In genomic region chr2:240430595-240430994, GRCh38 we compare ENCODE assay signal across 19 cellular contexts. TPM values are rescaled to one million over a fixed set of nuclear protein-coding genes. Genes with fewer than 3 reads are reported as not detected.
A peak's percentile ranks its signal among the peaks of the same experiment; 100 is the strongest.
DNase-seq lines count a peak whose midpoint lies in the region; ATAC-seq lines count a peak whose summit lies in the region.
"Had no signal": no experiment of that assay in that cellular context is flagged by ENCODE, and none has a peak within 500 bp of the region (broad histone marks: within the 10 kb centered on the region; RNA-seq: fewer than 3 reads in every experiment).

No MANE protein-coding gene starts in this region.

- intact Hi-C loops in left colon (cut with DNase I, micrococcal nuclease), result no loop called here

- no peak for ATAC-seq in activated T-cell treated with anti-CD3 and anti-CD28 coated beads, Interleukin-2, amount 50 U/mL, for 4 hours
- ATAC-seq in left colon, result no peak
- ATAC-seq in GM18498 (IDR thresholded peaks at IDR 0.05; ENCODE audit: unreplicated experiment), result no peak
- ATAC-seq in GM19467 (IDR thresholded peaks at IDR 0.05; ENCODE audit: unreplicated experiment), result no peak
- ATAC-seq: naive thymus-derived CD8-positive, alpha-beta T cell had no signal

- H3K9me3 Mint-ChIP-seq in activated T-cell treated with anti-CD3 and anti-CD28 coated beads, Interleukin-2, amount 50 U/mL, for 4 hours, result no peaks in the 10 kb centered on the region
- H3K9me3 Mint-ChIP-seq: activated B cell treated with CpG ODN at 0.5 μM for 24 hours had no signal

- peaks cover 15% of the 10 kb centered on the region for H3K27me3 Mint-ChIP-seq in activated T-cell treated with anti-CD3 and anti-CD28 coated beads, Interleukin-2, amount 50 U/mL, for 4 hours (ENCODE audit: low read depth)

- no peaks in the 10 kb centered on the region for H3K36me3 Mint-ChIP-seq in activated T-cell treated with anti-CD3 and anti-CD28 coated beads, Interleukin-2, amount 50 U/mL, for 4 hours (ENCODE audit: insufficient read depth)
- H3K36me3 Mint-ChIP-seq: activated naive CD8-positive, alpha-beta T cell treated with anti-CD3 and anti-CD28 coated beads, Interleukin-2, amount 10 ng/mL, durations not matched to agents 7 days and 5 days; naive thymus-derived CD8-positive, alpha-beta T cell had no signal

- peaks cover 18% of the 10 kb centered on the region for H3K4me1 Mint-ChIP-seq in activated T-cell treated with anti-CD3 and anti-CD28 coated beads, Interleukin-2, amount 50 U/mL, for 4 hours (ENCODE audit: low read depth)

- peak; percentile 56 for DNase-seq in activated effector memory CD4-positive, alpha-beta T cell treated with anti-CD3 and anti-CD28 coated beads, Interleukin-2, amount 50 U/mL, for 16 hours
- no peak for DNase-seq in activated effector memory CD4-positive, alpha-beta T cell treated with Interleukin-2 at 50 U/mL for 16 hours
- DNase-seq in activated T-cell treated with anti-CD3 and anti-CD28 coated beads, Interleukin-2, amount 50 U/mL, for 4 hours, result peak; percentile 2
- DNase-seq in left colon, result peak; percentile 1 to 14
- DNase-seq in stimulated activated CD8-positive, alpha-beta memory T cell treated with anti-CD3 and anti-CD28 coated beads, Interleukin-4, amount 100 ng/mL, for 48 hours, result peak; percentile 17
- no peak for DNase-seq in stimulated activated CD4-positive, alpha-beta T cell treated with anti-CD3 and anti-CD28 coated beads, Interleukin-4, amount 100 ng/mL, for 24 hours
- DNase-seq: ACHN; activated CD4-positive, alpha-beta memory T cell treated with anti-CD3 and anti-CD28 coated beads, Interleukin-2, amount 10 ng/mL, durations not matched to agents 7 days and 5 days; activated naive CD8-positive, alpha-beta T cell treated with anti-CD3 and anti-CD28 coated beads, Interleukin-2, amount 10 ng/mL, durations not matched to agents 7 days and 5 days; COR-L47; GDM1; KG1; midbrain; MM.1S; NCI-H446 had no signal

- H3K4me3 Mint-ChIP-seq in activated T-cell treated with anti-CD3 and anti-CD28 coated beads, Interleukin-2, amount 50 U/mL, for 4 hours, result no peak overlapping the region
- H3K4me3 Mint-ChIP-seq: activated B cell treated with CpG ODN at 0.5 μM for 24 hours; activated CD4-positive, alpha-beta memory T cell treated with anti-CD3 and anti-CD28 coated beads, Interleukin-2, amount 10 ng/mL, durations not matched to agents 7 days and 5 days; activated naive CD8-positive, alpha-beta T cell treated with anti-CD3 and anti-CD28 coated beads, Interleukin-2, amount 10 ng/mL, durations not matched to agents 7 days and 5 days had no signal

RNA-seq across cellular contexts. Expression of gene GPC1, which starts 4.9 kb away (rescaled TPM):
- total RNA-seq in activated T-cell treated with anti-CD3 and anti-CD28 coated beads, Interleukin-2, amount 50 U/mL, for 4 hours, result 1 to 10 TPM; 3.7 to 6.3 (median 5.9) TPM
- total RNA-seq in left colon, result 10 to 100 TPM; 10.4 to 20.0 TPM

Comparison
In these comparisons a context has a peak if more than half of its experiments do, and no peak if none do; other contexts are left out.
1. DNase-seq: peak in activated effector memory CD4-positive, alpha-beta T cell treated with anti-CD3 and anti-CD28 coated beads, Interleukin-2, amount 50 U/mL, for 16 hours (single experiment), activated T-cell treated with anti-CD3 and anti-CD28 coated beads, Interleukin-2, amount 50 U/mL, for 4 hours (single experiment), left colon (2 of 2) and stimulated activated CD8-positive, alpha-beta memory T cell treated with anti-CD3 and anti-CD28 coated beads, Interleukin-4, amount 100 ng/mL, for 48 hours (single experiment); none in activated effector memory CD4-positive, alpha-beta T cell treated with Interleukin-2 at 50 U/mL for 16 hours (single experiment) and stimulated activated CD4-positive, alpha-beta T cell treated with anti-CD3 and anti-CD28 coated beads, Interleukin-4, amount 100 ng/mL, for 24 hours (single experiment).